1 cellular context compared by ENCODE assay signal in genomic region chr19:44401108-44401786, GRCh38.
TF ChIP-seq lines count a peak whose summit lies in the region.

Gene ZNF285 (minus strand): TSS chr19:44401608. CDS start chr19:44397213, 4,395 bp downstream.

TF ChIP-seq in K562, 482 proteins besides CTCF, POLR2A, EP300 and RAD21 (continued from another document):
- TF ChIP-seq YY1 (IDR thresholded peaks at IDR 0.05; ENCODE audit: borderline replicate concordance in 1 of 3, control insufficient read depth in 1 of 3, extremely low read depth in 1 of 3, insufficient read depth in 3 of 3, insufficient read length in 1 of 3, insufficient replicate concordance in 2 of 3, low read depth in 1 of 3, low read length in 2 of 3) (peak in 2 of 3 experiments; percentile 64 to 86), SRF (CRISPR knock-in tag; IDR thresholded peaks at IDR 0.05) (no peak), NRF1 (conservative IDR thresholded peaks at IDR 0.05 in 1 of 2, IDR thresholded peaks at IDR 0.05 in 1 of 2) (peak; percentile 95 to 96), ZBTB33 (CRISPR knock-in tag; IDR thresholded peaks at IDR 0.05) (no peak), ZNF146 (CRISPR knock-in tag; IDR thresholded peaks at IDR 0.05; ENCODE audit: unreplicated experiment) (no peak), LCOR (CRISPR knock-in tag; IDR thresholded peaks at IDR 0.05) (no peak), STAT5A (IDR thresholded peaks at IDR 0.05; ENCODE audit: borderline replicate concordance, low read length) (no peak), KLF13 (tag; IDR thresholded peaks at IDR 0.05; ENCODE audit: borderline replicate concordance, low read depth) (no peak), POLR2H (tag; IDR thresholded peaks at IDR 0.05; ENCODE audit: low read depth) (peak; percentile 62; the same call in 1 of the 2 replicates), FIP1L1 (IDR thresholded peaks at IDR 0.05; ENCODE audit: low read depth, low read length, poor library complexity, severe bottlenecking) (no peak), NUFIP1 (IDR thresholded peaks at IDR 0.05; ENCODE audit: partially characterized antibody) (no peak), MEIS2 (IDR thresholded peaks at IDR 0.05; ENCODE audit: partially characterized antibody) (peak; percentile 66), CTBP1 (IDR thresholded peaks at IDR 0.05; ENCODE audit: borderline replicate concordance) (peak; percentile 34; the same call in 1 of the 2 replicates), EZH2 (IDR thresholded peaks at IDR 0.05; ENCODE audit: borderline replicate concordance, low read depth, low read length) (no peak), TFAP4 (CRISPR knock-in tag; IDR thresholded peaks at IDR 0.05; ENCODE audit: borderline replicate concordance) (no peak), TSHZ1 (CRISPR knock-in tag; IDR thresholded peaks at IDR 0.05) (no peak), ZBTB11 (CRISPR knock-in tag; IDR thresholded peaks at IDR 0.05) (peak in 1 of 3 experiments; percentile 77; a peak in 2 of 6 replicates), ZNF354B (CRISPR knock-in tag; IDR thresholded peaks at IDR 0.05) (no peak), GABPA (tag; conservative IDR thresholded peaks at IDR 0.05; ENCODE audit: low read depth) (peak; percentile 74), ZNF347 (CRISPR knock-in tag; IDR thresholded peaks at IDR 0.05; ENCODE audit: low read depth) (no peak), TBL1XR1 (IDR thresholded peaks at IDR 0.05; ENCODE audit: low read length in 2 of 2) (peak in 1 of 2 experiments; percentile 33; a peak in 1 of 4 replicates), HCFC1 (IDR thresholded peaks at IDR 0.05; ENCODE audit: low read depth, low read length) (peak; percentile 79)
TF ChIP-seq in K562: peak in this region for 37.
